ENCODE assay signal across 25 cellular contexts in genomic region chr3:17557749-17558463, GRCh38.
"Had no signal": no experiment of that assay in that cellular context is flagged by ENCODE, and none has a peak within 500 bp of the region (broad histone marks: within the 10 kb centered on the region; RNA-seq: fewer than 3 reads in every experiment).

No MANE protein-coding gene starts in this region.

- ATAC-seq: activated naive CD8-positive, alpha-beta T cell treated with anti-CD3 and anti-CD28 coated beads, Interleukin-2, amount 50 U/mL, for 24 hours; Panc1 had no signal

- H3K27ac ChIP-seq: SJCRH30, SK-N-MC had no signal

- DNase-seq: activated CD4-positive, alpha-beta memory T cell treated with anti-CD3 and anti-CD28 coated beads for 36 hours; activated CD4-positive, alpha-beta T cell treated with anti-CD3 and anti-CD28 coated beads for 4 hours; activated CD4-positive, alpha-beta T cell treated with anti-CD3 and anti-CD28 coated beads, Interleukin-2, amount 50 U/mL, for 1 hour; activated CD8-positive, alpha-beta memory T cell treated with anti-CD3 and anti-CD28 coated beads, Interleukin-2, amount 50 U/mL, for 4 hours; activated gamma-delta T cell; activated naive CD4-positive, alpha-beta T cell treated with Interleukin-2 at 50 U/mL for 16 hours; activated naive CD8-positive, alpha-beta T cell treated with anti-CD3 and anti-CD28 coated beads, Interleukin-2, amount 50 U/mL, for 24 hours; activated T-cell treated with anti-CD3 and anti-CD28 coated beads, Interleukin-2, amount 50 U/mL, for 48 hours; anterior cingulate cortex; caudate nucleus; cerebellar nuclear complex; NCI-H1105; NCI-H1417 treated with DMSO at 0.1 percent for 48 hours; NCI-H187 treated with DMSO at 0.1 percent for 48 hours; NCI-H345; NCI-H524 treated with DMSO at 0.1 percent for 48 hours; SHP77; SJCRH30; T1000 had no signal

- H3K27me3 ChIP-seq: SJCRH30 had no signal

- H3K27ac Mint-ChIP-seq: activated CD4-positive, alpha-beta memory T cell treated with anti-CD3 and anti-CD28 coated beads for 36 hours; activated naive CD8-positive, alpha-beta T cell; activated naive CD8-positive, alpha-beta T cell treated with anti-CD3 and anti-CD28 coated beads, Interleukin-2, amount 50 U/mL, for 24 hours; activated T-helper 2 cell treated with anti-CD3 and anti-CD28 coated beads, Interferon-gamma antibody, Interleukin-2, Interleukin-4, amounts not matched to agents 10 μg/mL and 5 μg/mL and 100 μg/mL, durations not matched to agents 14 hours and 24 hours and 36 hours; brain had no signal

- H3K4me3 ChIP-seq: SJCRH30, SK-N-MC had no signal

- H3K9me3 ChIP-seq: SJCRH30 had no signal

- FAIRE-seq: bronchial epithelial cell had no signal

- H3K36me3 ChIP-seq: SJCRH30 had no signal

- H3K9me3 Mint-ChIP-seq: activated CD4-positive, alpha-beta memory T cell treated with anti-CD3 and anti-CD28 coated beads for 36 hours; activated naive CD8-positive, alpha-beta T cell treated with anti-CD3 and anti-CD28 coated beads, Interleukin-2, amount 50 U/mL, for 24 hours; activated T-helper 2 cell treated with anti-CD3 and anti-CD28 coated beads, Interferon-gamma antibody, Interleukin-2, Interleukin-4, amounts not matched to agents 10 μg/mL and 5 μg/mL and 100 μg/mL, durations not matched to agents 14 hours and 24 hours and 36 hours had no signal
